ENCODE assay signal across 1 cellular context in the genomic region with DNA sequence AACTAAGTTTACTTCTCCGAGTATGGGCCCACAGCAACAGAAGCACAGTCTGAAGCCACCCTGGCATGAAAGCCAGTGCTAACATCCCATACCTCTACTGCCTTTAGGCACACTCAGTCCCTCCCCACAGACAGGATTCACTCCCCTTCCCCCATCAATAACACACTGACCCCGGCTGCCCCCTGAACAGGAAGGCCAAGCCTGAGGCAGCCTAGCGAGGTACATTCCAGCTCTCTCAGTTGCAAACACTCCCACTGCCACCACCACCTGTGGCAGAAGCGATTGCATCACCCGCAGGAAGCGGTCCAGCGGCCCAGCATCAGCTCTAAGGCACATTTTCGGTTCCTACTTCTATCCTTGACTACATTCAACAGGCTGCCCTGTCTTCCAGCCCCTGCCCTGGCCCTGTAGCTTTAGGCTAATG.
TF ChIP-seq lines count a peak whose summit lies in the region.

No MANE protein-coding gene starts in this region.

TF ChIP-seq in GM12878, 131 proteins besides CTCF, POLR2A, EP300 and RAD21 (continues in another document):
- TF ChIP-seq ATF7 (IDR thresholded peaks at IDR 0.05; ENCODE audit: low read depth) (peak; percentile 91), IKZF2 (IDR thresholded peaks at IDR 0.05) (peak; percentile 95 to 97), ZNF274 (IDR thresholded peaks at IDR 0.05; ENCODE audit: insufficient read depth, insufficient read length) (no peak), TBL1XR1 (IDR thresholded peaks at IDR 0.05; ENCODE audit: low read depth, low read length) (peak; percentile 72; the same call in 1 of the 2 replicates), MEF2A (IDR thresholded peaks at IDR 0.05; ENCODE audit: insufficient read depth, low read depth, low read length) (peak; percentile 42; the same call in 1 of the 2 replicates), SUPT20H (IDR thresholded peaks at IDR 0.05; ENCODE audit: borderline replicate concordance, control insufficient read depth, low read depth, low read length) (no peak), RCOR1 (conservative IDR thresholded peaks at IDR 0.05; ENCODE audit: low read depth, low read length) (peak; percentile 81; the same call in 1 of the 2 replicates), TCF3 (IDR thresholded peaks at IDR 0.05; ENCODE audit: borderline replicate concordance, insufficient read depth, low read depth, low read length) (peak; percentile 92; the same call in 1 of the 2 replicates), RUNX3 (IDR thresholded peaks at IDR 0.05; ENCODE audit: low read length) (peak; percentile 87), TAF1 (IDR thresholded peaks at IDR 0.05; ENCODE audit: borderline replicate concordance, low read depth, low read length) (0 out of 2 replicates have a peak, but pooled peaks have one; percentile 30), LARP7 (IDR thresholded peaks at IDR 0.05) (no peak), FOXM1 (IDR thresholded peaks at IDR 0.05; ENCODE audit: low read depth, low read length) (0 out of 2 replicates have a peak, but pooled peaks have one; percentile 23), POU2F2 (IDR thresholded peaks at IDR 0.05; ENCODE audit: borderline replicate concordance, low read depth, low read length) (peak; percentile 40; the same call in 1 of the 3 replicates), NR2F1 (conservative IDR thresholded peaks at IDR 0.05) (peak; percentile 95), JUND (IDR thresholded peaks at IDR 0.05; ENCODE audit: low read depth, low read length) (peak; percentile 78), GATAD2B (conservative IDR thresholded peaks at IDR 0.05; ENCODE audit: low read depth) (peak; percentile 83), IRF4 (IDR thresholded peaks at IDR 0.05; ENCODE audit: low read depth, low read length) (peak; percentile 71; the same call in 1 of the 2 replicates), ZZZ3 (IDR thresholded peaks at IDR 0.05; ENCODE audit: control insufficient read depth, insufficient read length, low read depth) (no peak), KAT2A (conservative IDR thresholded peaks at IDR 0.05; ENCODE audit: control insufficient read depth, low read depth, low read length) (no peak), PAX5 (IDR thresholded peaks at IDR 0.05; ENCODE audit: borderline replicate concordance, low read depth, low read length) (peak; percentile 90; the same call in 1 of the 2 replicates), MEF2B (IDR thresholded peaks at IDR 0.05; ENCODE audit: partially characterized antibody, poor library complexity, severe bottlenecking) (peak; percentile 16), NBN (IDR thresholded peaks at IDR 0.05) (peak; percentile 69), EED (IDR thresholded peaks at IDR 0.05; ENCODE audit: low read depth) (peak; percentile 100), ETV6 (conservative IDR thresholded peaks at IDR 0.05 in 1 of 2, IDR thresholded peaks at IDR 0.05 in 1 of 2; ENCODE audit: borderline replicate concordance in 1 of 2, low read depth in 1 of 2) (peak in 1 of 2 experiments; percentile 54; a peak in 1 of 4 replicates), DPF2 (IDR thresholded peaks at IDR 0.05) (peak; percentile 92), IKZF1 (conservative IDR thresholded peaks at IDR 0.05) (peak; percentile 97), ZNF217 (IDR thresholded peaks at IDR 0.05) (peak; percentile 55; the same call in 1 of the 2 replicates), CREM (IDR thresholded peaks at IDR 0.05; ENCODE audit: low read depth) (peak; percentile 74), SPI1 (IDR thresholded peaks at IDR 0.05; ENCODE audit: borderline replicate concordance, insufficient read depth, low read depth, low read length) (peak; percentile 83)
- TF ChIP-seq, protein P1, sequence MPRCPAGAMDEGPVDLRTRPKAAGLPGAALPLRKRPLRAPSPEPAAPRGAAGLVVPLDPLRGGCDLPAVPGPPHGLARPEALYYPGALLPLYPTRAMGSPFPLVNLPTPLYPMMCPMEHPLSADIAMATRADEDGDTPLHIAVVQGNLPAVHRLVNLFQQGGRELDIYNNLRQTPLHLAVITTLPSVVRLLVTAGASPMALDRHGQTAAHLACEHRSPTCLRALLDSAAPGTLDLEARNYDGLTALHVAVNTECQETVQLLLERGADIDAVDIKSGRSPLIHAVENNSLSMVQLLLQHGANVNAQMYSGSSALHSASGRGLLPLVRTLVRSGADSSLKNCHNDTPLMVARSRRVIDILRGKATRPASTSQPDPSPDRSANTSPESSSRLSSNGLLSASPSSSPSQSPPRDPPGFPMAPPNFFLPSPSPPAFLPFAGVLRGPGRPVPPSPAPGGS (IDR thresholded peaks at IDR 0.05; ENCODE audit: borderline replicate concordance, insufficient read depth, low read depth, low read length, poor library complexity, severe bottlenecking): peak; percentile 66
- TF ChIP-seq, protein P2, sequence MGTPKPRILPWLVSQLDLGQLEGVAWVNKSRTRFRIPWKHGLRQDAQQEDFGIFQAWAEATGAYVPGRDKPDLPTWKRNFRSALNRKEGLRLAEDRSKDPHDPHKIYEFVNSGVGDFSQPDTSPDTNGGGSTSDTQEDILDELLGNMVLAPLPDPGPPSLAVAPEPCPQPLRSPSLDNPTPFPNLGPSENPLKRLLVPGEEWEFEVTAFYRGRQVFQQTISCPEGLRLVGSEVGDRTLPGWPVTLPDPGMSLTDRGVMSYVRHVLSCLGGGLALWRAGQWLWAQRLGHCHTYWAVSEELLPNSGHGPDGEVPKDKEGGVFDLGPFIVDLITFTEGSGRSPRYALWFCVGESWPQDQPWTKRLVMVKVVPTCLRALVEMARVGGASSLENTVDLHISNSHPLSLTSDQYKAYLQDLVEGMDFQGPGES (IDR thresholded peaks at IDR 0.05): no peak
- TF ChIP-seq, protein P3, sequence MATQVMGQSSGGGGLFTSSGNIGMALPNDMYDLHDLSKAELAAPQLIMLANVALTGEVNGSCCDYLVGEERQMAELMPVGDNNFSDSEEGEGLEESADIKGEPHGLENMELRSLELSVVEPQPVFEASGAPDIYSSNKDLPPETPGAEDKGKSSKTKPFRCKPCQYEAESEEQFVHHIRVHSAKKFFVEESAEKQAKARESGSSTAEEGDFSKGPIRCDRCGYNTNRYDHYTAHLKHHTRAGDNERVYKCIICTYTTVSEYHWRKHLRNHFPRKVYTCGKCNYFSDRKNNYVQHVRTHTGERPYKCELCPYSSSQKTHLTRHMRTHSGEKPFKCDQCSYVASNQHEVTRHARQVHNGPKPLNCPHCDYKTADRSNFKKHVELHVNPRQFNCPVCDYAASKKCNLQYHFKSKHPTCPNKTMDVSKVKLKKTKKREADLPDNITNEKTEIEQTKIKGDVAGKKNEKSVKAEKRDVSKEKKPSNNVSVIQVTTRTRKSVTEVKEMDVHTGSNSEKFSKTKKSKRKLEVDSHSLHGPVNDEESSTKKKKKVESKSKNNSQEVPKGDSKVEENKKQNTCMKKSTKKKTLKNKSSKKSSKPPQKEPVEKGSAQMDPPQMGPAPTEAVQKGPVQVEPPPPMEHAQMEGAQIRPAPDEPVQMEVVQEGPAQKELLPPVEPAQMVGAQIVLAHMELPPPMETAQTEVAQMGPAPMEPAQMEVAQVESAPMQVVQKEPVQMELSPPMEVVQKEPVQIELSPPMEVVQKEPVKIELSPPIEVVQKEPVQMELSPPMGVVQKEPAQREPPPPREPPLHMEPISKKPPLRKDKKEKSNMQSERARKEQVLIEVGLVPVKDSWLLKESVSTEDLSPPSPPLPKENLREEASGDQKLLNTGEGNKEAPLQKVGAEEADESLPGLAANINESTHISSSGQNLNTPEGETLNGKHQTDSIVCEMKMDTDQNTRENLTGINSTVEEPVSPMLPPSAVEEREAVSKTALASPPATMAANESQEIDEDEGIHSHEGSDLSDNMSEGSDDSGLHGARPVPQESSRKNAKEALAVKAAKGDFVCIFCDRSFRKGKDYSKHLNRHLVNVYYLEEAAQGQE (IDR thresholded peaks at IDR 0.05; ENCODE audit: low read depth, low read length): peak; percentile 54; the same call in 1 of the 2 replicates
- TF ChIP-seq, protein P4, sequence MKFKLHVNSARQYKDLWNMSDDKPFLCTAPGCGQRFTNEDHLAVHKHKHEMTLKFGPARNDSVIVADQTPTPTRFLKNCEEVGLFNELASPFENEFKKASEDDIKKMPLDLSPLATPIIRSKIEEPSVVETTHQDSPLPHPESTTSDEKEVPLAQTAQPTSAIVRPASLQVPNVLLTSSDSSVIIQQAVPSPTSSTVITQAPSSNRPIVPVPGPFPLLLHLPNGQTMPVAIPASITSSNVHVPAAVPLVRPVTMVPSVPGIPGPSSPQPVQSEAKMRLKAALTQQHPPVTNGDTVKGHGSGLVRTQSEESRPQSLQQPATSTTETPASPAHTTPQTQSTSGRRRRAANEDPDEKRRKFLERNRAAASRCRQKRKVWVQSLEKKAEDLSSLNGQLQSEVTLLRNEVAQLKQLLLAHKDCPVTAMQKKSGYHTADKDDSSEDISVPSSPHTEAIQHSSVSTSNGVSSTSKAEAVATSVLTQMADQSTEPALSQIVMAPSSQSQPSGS (IDR thresholded peaks at IDR 0.05; ENCODE audit: low read length): peak; percentile 66; the same call in 1 of the 2 replicates
- TF ChIP-seq, protein P5, sequence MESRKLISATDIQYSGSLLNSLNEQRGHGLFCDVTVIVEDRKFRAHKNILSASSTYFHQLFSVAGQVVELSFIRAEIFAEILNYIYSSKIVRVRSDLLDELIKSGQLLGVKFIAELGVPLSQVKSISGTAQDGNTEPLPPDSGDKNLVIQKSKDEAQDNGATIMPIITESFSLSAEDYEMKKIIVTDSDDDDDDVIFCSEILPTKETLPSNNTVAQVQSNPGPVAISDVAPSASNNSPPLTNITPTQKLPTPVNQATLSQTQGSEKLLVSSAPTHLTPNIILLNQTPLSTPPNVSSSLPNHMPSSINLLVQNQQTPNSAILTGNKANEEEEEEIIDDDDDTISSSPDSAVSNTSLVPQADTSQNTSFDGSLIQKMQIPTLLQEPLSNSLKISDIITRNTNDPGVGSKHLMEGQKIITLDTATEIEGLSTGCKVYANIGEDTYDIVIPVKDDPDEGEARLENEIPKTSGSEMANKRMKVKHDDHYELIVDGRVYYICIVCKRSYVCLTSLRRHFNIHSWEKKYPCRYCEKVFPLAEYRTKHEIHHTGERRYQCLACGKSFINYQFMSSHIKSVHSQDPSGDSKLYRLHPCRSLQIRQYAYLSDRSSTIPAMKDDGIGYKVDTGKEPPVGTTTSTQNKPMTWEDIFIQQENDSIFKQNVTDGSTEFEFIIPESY (IDR thresholded peaks at IDR 0.05): no peak
- TF ChIP-seq, protein P6, sequence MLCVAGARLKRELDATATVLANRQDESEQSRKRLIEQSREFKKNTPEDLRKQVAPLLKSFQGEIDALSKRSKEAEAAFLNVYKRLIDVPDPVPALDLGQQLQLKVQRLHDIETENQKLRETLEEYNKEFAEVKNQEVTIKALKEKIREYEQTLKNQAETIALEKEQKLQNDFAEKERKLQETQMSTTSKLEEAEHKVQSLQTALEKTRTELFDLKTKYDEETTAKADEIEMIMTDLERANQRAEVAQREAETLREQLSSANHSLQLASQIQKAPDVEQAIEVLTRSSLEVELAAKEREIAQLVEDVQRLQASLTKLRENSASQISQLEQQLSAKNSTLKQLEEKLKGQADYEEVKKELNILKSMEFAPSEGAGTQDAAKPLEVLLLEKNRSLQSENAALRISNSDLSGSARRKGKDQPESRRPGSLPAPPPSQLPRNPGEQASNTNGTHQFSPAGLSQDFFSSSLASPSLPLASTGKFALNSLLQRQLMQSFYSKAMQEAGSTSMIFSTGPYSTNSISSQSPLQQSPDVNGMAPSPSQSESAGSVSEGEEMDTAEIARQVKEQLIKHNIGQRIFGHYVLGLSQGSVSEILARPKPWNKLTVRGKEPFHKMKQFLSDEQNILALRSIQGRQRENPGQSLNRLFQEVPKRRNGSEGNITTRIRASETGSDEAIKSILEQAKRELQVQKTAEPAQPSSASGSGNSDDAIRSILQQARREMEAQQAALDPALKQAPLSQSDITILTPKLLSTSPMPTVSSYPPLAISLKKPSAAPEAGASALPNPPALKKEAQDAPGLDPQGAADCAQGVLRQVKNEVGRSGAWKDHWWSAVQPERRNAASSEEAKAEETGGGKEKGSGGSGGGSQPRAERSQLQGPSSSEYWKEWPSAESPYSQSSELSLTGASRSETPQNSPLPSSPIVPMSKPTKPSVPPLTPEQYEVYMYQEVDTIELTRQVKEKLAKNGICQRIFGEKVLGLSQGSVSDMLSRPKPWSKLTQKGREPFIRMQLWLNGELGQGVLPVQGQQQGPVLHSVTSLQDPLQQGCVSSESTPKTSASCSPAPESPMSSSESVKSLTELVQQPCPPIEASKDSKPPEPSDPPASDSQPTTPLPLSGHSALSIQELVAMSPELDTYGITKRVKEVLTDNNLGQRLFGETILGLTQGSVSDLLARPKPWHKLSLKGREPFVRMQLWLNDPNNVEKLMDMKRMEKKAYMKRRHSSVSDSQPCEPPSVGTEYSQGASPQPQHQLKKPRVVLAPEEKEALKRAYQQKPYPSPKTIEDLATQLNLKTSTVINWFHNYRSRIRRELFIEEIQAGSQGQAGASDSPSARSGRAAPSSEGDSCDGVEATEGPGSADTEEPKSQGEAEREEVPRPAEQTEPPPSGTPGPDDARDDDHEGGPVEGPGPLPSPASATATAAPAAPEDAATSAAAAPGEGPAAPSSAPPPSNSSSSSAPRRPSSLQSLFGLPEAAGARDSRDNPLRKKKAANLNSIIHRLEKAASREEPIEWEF (IDR thresholded peaks at IDR 0.05; ENCODE audit: insufficient replicate concordance, low read depth, low read length): peak; percentile 25
- TF ChIP-seq, protein P7, sequence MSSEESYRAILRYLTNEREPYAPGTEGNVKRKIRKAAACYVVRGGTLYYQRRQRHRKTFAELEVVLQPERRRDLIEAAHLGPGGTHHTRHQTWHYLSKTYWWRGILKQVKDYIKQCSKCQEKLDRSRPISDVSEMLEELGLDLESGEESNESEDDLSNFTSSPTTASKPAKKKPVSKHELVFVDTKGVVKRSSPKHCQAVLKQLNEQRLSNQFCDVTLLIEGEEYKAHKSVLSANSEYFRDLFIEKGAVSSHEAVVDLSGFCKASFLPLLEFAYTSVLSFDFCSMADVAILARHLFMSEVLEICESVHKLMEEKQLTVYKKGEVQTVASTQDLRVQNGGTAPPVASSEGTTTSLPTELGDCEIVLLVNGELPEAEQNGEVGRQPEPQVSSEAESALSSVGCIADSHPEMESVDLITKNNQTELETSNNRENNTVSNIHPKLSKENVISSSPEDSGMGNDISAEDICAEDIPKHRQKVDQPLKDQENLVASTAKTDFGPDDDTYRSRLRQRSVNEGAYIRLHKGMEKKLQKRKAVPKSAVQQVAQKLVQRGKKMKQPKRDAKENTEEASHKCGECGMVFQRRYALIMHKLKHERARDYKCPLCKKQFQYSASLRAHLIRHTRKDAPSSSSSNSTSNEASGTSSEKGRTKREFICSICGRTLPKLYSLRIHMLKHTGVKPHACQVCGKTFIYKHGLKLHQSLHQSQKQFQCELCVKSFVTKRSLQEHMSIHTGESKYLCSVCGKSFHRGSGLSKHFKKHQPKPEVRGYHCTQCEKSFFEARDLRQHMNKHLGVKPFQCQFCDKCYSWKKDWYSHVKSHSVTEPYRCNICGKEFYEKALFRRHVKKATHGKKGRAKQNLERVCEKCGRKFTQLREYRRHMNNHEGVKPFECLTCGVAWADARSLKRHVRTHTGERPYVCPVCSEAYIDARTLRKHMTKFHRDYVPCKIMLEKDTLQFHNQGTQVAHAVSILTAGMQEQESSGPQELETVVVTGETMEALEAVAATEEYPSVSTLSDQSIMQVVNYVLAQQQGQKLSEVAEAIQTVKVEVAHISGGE (CRISPR knock-in tag; IDR thresholded peaks at IDR 0.05): no peak
- TF ChIP-seq, protein P8, sequence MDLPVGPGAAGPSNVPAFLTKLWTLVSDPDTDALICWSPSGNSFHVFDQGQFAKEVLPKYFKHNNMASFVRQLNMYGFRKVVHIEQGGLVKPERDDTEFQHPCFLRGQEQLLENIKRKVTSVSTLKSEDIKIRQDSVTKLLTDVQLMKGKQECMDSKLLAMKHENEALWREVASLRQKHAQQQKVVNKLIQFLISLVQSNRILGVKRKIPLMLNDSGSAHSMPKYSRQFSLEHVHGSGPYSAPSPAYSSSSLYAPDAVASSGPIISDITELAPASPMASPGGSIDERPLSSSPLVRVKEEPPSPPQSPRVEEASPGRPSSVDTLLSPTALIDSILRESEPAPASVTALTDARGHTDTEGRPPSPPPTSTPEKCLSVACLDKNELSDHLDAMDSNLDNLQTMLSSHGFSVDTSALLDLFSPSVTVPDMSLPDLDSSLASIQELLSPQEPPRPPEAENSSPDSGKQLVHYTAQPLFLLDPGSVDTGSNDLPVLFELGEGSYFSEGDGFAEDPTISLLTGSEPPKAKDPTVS (IDR thresholded peaks at IDR 0.05; ENCODE audit: low read depth, low read length): no peak
